Comparison of ENCODE assay signal across 1 cellular context in genomic region chr20:2156666-2157624, GRCh38.
A peak's percentile ranks its signal among the peaks of the same experiment; 100 is the strongest.
TF ChIP-seq lines count a peak whose summit lies in the region.

No MANE protein-coding gene starts in this region.

TF ChIP-seq in HepG2, 621 proteins besides CTCF, POLR2A, EP300 and RAD21 (continued from another document and continues in another):
- peak; percentile 22; the same call in 1 of the 2 replicates for TF ChIP-seq NR2F6 (IDR thresholded peaks at IDR 0.05)
- TF ChIP-seq NR2F6 (CRISPR knock-in tag; IDR thresholded peaks at IDR 0.05) = no peak; the same call in 1 of the 2 replicates
- 0 out of 2 replicates have a peak, but pooled peaks have one; percentile 19 for TF ChIP-seq RARA (CRISPR knock-in tag; IDR thresholded peaks at IDR 0.05)
- no peak for TF ChIP-seq NFYC (CRISPR knock-in tag; IDR thresholded peaks at IDR 0.05)
- TF ChIP-seq DDIT3 (CRISPR knock-in tag; IDR thresholded peaks at IDR 0.05) = no peak
- TF ChIP-seq ZBTB43 (CRISPR knock-in tag; conservative IDR thresholded peaks at IDR 0.05) = no peak
- TF ChIP-seq ZNF460 (CRISPR knock-in tag; IDR thresholded peaks at IDR 0.05; ENCODE audit: borderline replicate concordance) = peak; percentile 66; the same call in 1 of the 2 replicates
- no peak for TF ChIP-seq TRIM22 (IDR thresholded peaks at IDR 0.05)
- TF ChIP-seq ZNF83 (CRISPR knock-in tag; IDR thresholded peaks at IDR 0.05; ENCODE audit: borderline replicate concordance) = no peak
- TF ChIP-seq ZNF138 (CRISPR knock-in tag; IDR thresholded peaks at IDR 0.05; ENCODE audit: low read depth) = no peak
- peak; percentile 30; the same call in 1 of the 2 replicates for TF ChIP-seq MXD4 (CRISPR knock-in tag; IDR thresholded peaks at IDR 0.05)
- TF ChIP-seq ZNF660 (CRISPR knock-in tag; IDR thresholded peaks at IDR 0.05; ENCODE audit: borderline replicate concordance, low read depth) = no peak
- TF ChIP-seq KMT2B (CRISPR knock-in tag; IDR thresholded peaks at IDR 0.05) = no peak
- TF ChIP-seq HNRNPK (IDR thresholded peaks at IDR 0.05; ENCODE audit: low read depth, low read length, poor library complexity, severe bottlenecking) = no peak
- TF ChIP-seq MTF2 (CRISPR knock-in tag; IDR thresholded peaks at IDR 0.05; ENCODE audit: borderline replicate concordance) = no peak
- peak; percentile 28 for TF ChIP-seq FOSL2 (CRISPR knock-in tag; IDR thresholded peaks at IDR 0.05)
- TF ChIP-seq HBP1 (CRISPR knock-in tag; IDR thresholded peaks at IDR 0.05; ENCODE audit: low read depth) = no peak
- TF ChIP-seq ZNF772 (CRISPR knock-in tag; IDR thresholded peaks at IDR 0.05) = 0 out of 2 replicates have a peak, but pooled peaks have one; percentile 66
- TF ChIP-seq THAP7 (CRISPR knock-in tag; IDR thresholded peaks at IDR 0.05) = no peak
- TF ChIP-seq ZBTB3 (CRISPR knock-in tag; IDR thresholded peaks at IDR 0.05; ENCODE audit: borderline replicate concordance, low read depth) = no peak
- no peak for TF ChIP-seq REST (IDR thresholded peaks at IDR 0.05; ENCODE audit: borderline replicate concordance in 1 of 2, low read depth in 1 of 2, low read length in 2 of 2)
- TF ChIP-seq ZSCAN20 (CRISPR knock-in tag; IDR thresholded peaks at IDR 0.05; ENCODE audit: borderline replicate concordance) = no peak
- no peak for TF ChIP-seq MXD3 (CRISPR knock-in tag; IDR thresholded peaks at IDR 0.05)
- TF ChIP-seq KDM2A (CRISPR knock-in tag; IDR thresholded peaks at IDR 0.05; ENCODE audit: borderline replicate concordance, low read depth) = no peak
- TF ChIP-seq HMGA1 (CRISPR knock-in tag; conservative IDR thresholded peaks at IDR 0.05) = no peak
- no peak for TF ChIP-seq KDM1A (CRISPR knock-in tag; IDR thresholded peaks at IDR 0.05)
- TF ChIP-seq FUBP1 (CRISPR knock-in tag; IDR thresholded peaks at IDR 0.05; ENCODE audit: borderline replicate concordance) = no peak
- no peak for TF ChIP-seq ZBTB21 (CRISPR knock-in tag; IDR thresholded peaks at IDR 0.05)
- TF ChIP-seq ZBTB25 (CRISPR knock-in tag; IDR thresholded peaks at IDR 0.05) = no peak
- 0 out of 2 replicates have a peak, but pooled peaks have one; percentile 45 for TF ChIP-seq HMGXB3 (CRISPR knock-in tag; IDR thresholded peaks at IDR 0.05; ENCODE audit: borderline replicate concordance)
- TF ChIP-seq ZBTB33 (CRISPR knock-in tag; IDR thresholded peaks at IDR 0.05) = no peak
- peak; percentile 50; the same call in 1 of the 2 replicates for TF ChIP-seq ZNF331 (CRISPR knock-in tag; IDR thresholded peaks at IDR 0.05)
- TF ChIP-seq ZNF17 (CRISPR knock-in tag; IDR thresholded peaks at IDR 0.05) = no peak
- no peak for TF ChIP-seq ZNF12 (CRISPR knock-in tag; IDR thresholded peaks at IDR 0.05)
- TF ChIP-seq ZNF549 (CRISPR knock-in tag; IDR thresholded peaks at IDR 0.05) = no peak
- TF ChIP-seq TAF15 (IDR thresholded peaks at IDR 0.05; ENCODE audit: low read depth, low read length, poor library complexity, severe bottlenecking) = no peak
- no peak for TF ChIP-seq HMGXB4 (CRISPR knock-in tag; IDR thresholded peaks at IDR 0.05; ENCODE audit: borderline replicate concordance in 1 of 2, low read depth in 1 of 2)
- TF ChIP-seq SNAPC5 (CRISPR knock-in tag; IDR thresholded peaks at IDR 0.05; ENCODE audit: borderline replicate concordance) = no peak
